In genomic region chr10:127046975-127047877, GRCh38 we compare ENCODE assay signal across 31 cellular contexts.
DNase-seq lines count a peak whose midpoint lies in the region; ATAC-seq and TF ChIP-seq lines count a peak whose summit lies in the region.
"Had no signal": no experiment of that assay in that cellular context is flagged by ENCODE, and none has a peak within 500 bp of the region (broad histone marks: within the 10 kb centered on the region; RNA-seq: fewer than 3 reads in every experiment).

No MANE protein-coding gene starts in this region.

- no peak overlapping the region for H3K27ac Mint-ChIP-seq in activated naive CD4-positive, alpha-beta T cell treated with anti-CD3 and anti-CD28 coated beads, Interleukin-2, amount 10 ng/mL, durations not matched to agents 7 days and 5 days
- H3K27ac Mint-ChIP-seq: activated naive CD8-positive, alpha-beta T cell treated with anti-CD3 and anti-CD28 coated beads for 36 hours; activated T-helper 2 cell treated with anti-CD3 and anti-CD28 coated beads, Interferon-gamma antibody, Interleukin-2, Interleukin-4, amounts not matched to agents 10 μg/mL and 5 μg/mL and 100 μg/mL, durations not matched to agents 14 hours and 24 hours and 36 hours; B cell; effector memory CD8-positive, alpha-beta T cell; immature natural killer cell; WTC11 had no signal

- no peaks in the 10 kb centered on the region for H3K36me3 Mint-ChIP-seq in activated naive CD4-positive, alpha-beta T cell treated with anti-CD3 and anti-CD28 coated beads, Interleukin-2, amount 10 ng/mL, durations not matched to agents 7 days and 5 days
- H3K36me3 Mint-ChIP-seq: activated naive CD8-positive, alpha-beta T cell treated with anti-CD3 and anti-CD28 coated beads for 36 hours; immature natural killer cell had no signal

- peaks cover 29% of the 10 kb centered on the region for H3K36me3 ChIP-seq in skeletal muscle satellite cell (ENCODE audit: insufficient read depth, low read length)
- H3K36me3 ChIP-seq: prostate gland had no signal

- H3K4me1 ChIP-seq in skeletal muscle satellite cell (ENCODE audit: control insufficient read depth, insufficient read depth, low read length), result peaks cover 22% of the 10 kb centered on the region
- H3K4me1 ChIP-seq: colonic mucosa, Peyer's patch, SJSA1 had no signal

- DNase-seq in ELR (ENCODE audit: low read depth), result peak; percentile 8
- peak; percentile 56 for DNase-seq in astrocyte of the hippocampus (ENCODE audit: low read depth, low spot score)
- DNase-seq in foreskin melanocyte, result peak; percentile 5
- DNase-seq in activated naive CD4-positive, alpha-beta T cell treated with anti-CD3 and anti-CD28 coated beads, Interleukin-2, amount 10 ng/mL, durations not matched to agents 7 days and 5 days, result no peak
- DNase-seq: activated CD4-positive, alpha-beta T cell treated with anti-CD3 and anti-CD28 coated beads, Interleukin-2, amount 50 U/mL, for 4 hours; activated CD8-positive, alpha-beta memory T cell treated with anti-CD3 and anti-CD28 coated beads, Interleukin-2, amount 50 U/mL, for 4 hours; activated naive CD8-positive, alpha-beta T cell treated with anti-CD3 and anti-CD28 coated beads for 36 hours; DMS79; effector memory CD8-positive, alpha-beta T cell; esophagus squamous epithelium; GM23248; immature natural killer cell; MM.1S; NCI-H1436; NCI-H524; Peyer's patch; small intestine; stimulated activated CD4-positive, alpha-beta T cell treated with anti-CD3 and anti-CD28 coated beads, Interleukin-4, amount 100 ng/mL, for 1 hour; stimulated activated naive CD4-positive, alpha-beta T cell; T-helper 2 cell had no signal

- ATAC-seq in GM18505 (IDR thresholded peaks at IDR 0.05; ENCODE audit: unreplicated experiment) (no peak), HG03457 (IDR thresholded peaks at IDR 0.05; ENCODE audit: unreplicated experiment) (no peak), HG02678 (IDR thresholded peaks at IDR 0.05; ENCODE audit: unreplicated experiment) (no peak)
- ATAC-seq: effector memory CD8-positive, alpha-beta T cell; WTC11 had no signal

- H3K9ac ChIP-seq in skeletal muscle satellite cell (ENCODE audit: low read depth, low read length), result no peak overlapping the region
- H3K9ac ChIP-seq: GM23248 had no signal

- H3K4me3 Mint-ChIP-seq in activated naive CD4-positive, alpha-beta T cell treated with anti-CD3 and anti-CD28 coated beads, Interleukin-2, amount 10 ng/mL, durations not matched to agents 7 days and 5 days, result no peak overlapping the region
- H3K4me3 Mint-ChIP-seq: activated naive CD8-positive, alpha-beta T cell treated with anti-CD3 and anti-CD28 coated beads for 36 hours; B cell; effector memory CD8-positive, alpha-beta T cell; immature natural killer cell; WTC11 had no signal

- no peak overlapping the region for H3K4me3 ChIP-seq in skeletal muscle satellite cell (ENCODE audit: low read length)
- H3K4me3 ChIP-seq: colonic mucosa, esophagus squamous epithelium, GM23248, hepatocyte, Peyer's patch, prostate gland, SJSA1 had no signal

- no peaks in the 10 kb centered on the region for H3K27me3 Mint-ChIP-seq in activated naive CD4-positive, alpha-beta T cell treated with anti-CD3 and anti-CD28 coated beads, Interleukin-2, amount 10 ng/mL, durations not matched to agents 7 days and 5 days
- H3K27me3 Mint-ChIP-seq: activated naive CD8-positive, alpha-beta T cell treated with anti-CD3 and anti-CD28 coated beads for 36 hours; B cell; effector memory CD8-positive, alpha-beta T cell had no signal

- no peaks in the 10 kb centered on the region for H3K4me1 Mint-ChIP-seq in activated naive CD4-positive, alpha-beta T cell treated with anti-CD3 and anti-CD28 coated beads, Interleukin-2, amount 10 ng/mL, durations not matched to agents 7 days and 5 days
- H3K4me1 Mint-ChIP-seq: activated naive CD8-positive, alpha-beta T cell treated with anti-CD3 and anti-CD28 coated beads for 36 hours; B cell; immature natural killer cell; WTC11 had no signal

- peaks cover 1% of the 10 kb centered on the region for H3K9me3 Mint-ChIP-seq in activated naive CD4-positive, alpha-beta T cell treated with anti-CD3 and anti-CD28 coated beads, Interleukin-2, amount 10 ng/mL, durations not matched to agents 7 days and 5 days
- H3K9me3 Mint-ChIP-seq: activated naive CD8-positive, alpha-beta T cell treated with anti-CD3 and anti-CD28 coated beads for 36 hours; activated T-helper 2 cell treated with anti-CD3 and anti-CD28 coated beads, Interferon-gamma antibody, Interleukin-2, Interleukin-4, amounts not matched to agents 10 μg/mL and 5 μg/mL and 100 μg/mL, durations not matched to agents 14 hours and 24 hours and 36 hours; immature natural killer cell; WTC11 had no signal

- CTCF ChIA-PET in activated naive CD4-positive, alpha-beta T cell treated with anti-CD3 and anti-CD28 coated beads, Interleukin-2, amount 10 ng/mL, durations not matched to agents 7 days and 5 days (lab: Charles Lee), result no interaction called here

- H3K9me3 ChIP-seq in skeletal muscle satellite cell (replicated peaks; ENCODE audit: low read length), result no peaks in the 10 kb centered on the region
- H3K9me3 ChIP-seq: colonic mucosa, esophagus squamous epithelium, Peyer's patch, prostate gland, SJSA1 had no signal

- H3K4me2 ChIP-seq in skeletal muscle satellite cell (ENCODE audit: low read length), result peak overlapping the region; percentile 21
- H3K4me2 ChIP-seq: hepatocyte had no signal

- no peaks in the 10 kb centered on the region for H3K27me3 ChIP-seq in skeletal muscle satellite cell (ENCODE audit: control insufficient read depth, insufficient read depth, low read length)
- H3K27me3 ChIP-seq: colonic mucosa, esophagus squamous epithelium, hepatocyte, Peyer's patch, SJSA1 had no signal

- no peak for TF ChIP-seq POLR2A in GM18505 (IDR thresholded peaks at IDR 0.05; ENCODE audit: borderline replicate concordance, extremely low read depth, insufficient read depth, insufficient read length)
